Comparison of ENCODE assay signal across 17 cellular contexts in the genomic region with DNA sequence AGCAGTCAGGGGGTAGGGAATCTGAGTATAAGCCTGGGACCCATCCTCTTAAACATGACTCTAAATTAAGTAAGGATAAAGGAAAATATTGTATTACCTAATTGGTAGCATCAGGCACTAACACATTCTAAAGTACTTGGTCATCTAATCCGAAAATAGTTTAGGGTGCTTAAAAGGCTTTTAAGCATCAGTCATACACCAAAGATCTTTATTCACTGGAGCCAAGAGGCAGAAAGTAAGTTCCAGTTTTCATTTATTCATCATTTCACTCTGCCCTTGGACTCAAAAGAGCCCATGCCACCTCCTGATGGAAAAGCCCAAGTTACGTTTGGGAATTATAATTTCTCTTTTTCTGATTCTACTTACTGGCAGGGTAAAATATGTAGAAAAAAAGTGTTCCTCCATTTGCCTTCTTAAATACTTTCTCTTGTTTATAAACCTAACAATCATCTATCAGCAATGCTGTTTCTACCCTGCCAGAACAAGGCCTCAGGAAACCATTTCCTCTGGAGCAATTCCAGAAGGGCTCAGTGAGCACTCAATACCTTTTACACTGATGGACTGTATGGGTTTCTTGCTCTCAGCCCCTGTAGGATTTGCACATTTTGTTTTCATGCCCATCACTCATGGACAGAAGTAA.
DNase-seq lines count a peak whose midpoint lies in the region; ATAC-seq, FAIRE-seq and TF ChIP-seq lines count a peak whose summit lies in the region.
"Had no signal": no experiment of that assay in that cellular context is flagged by ENCODE, and none has a peak within 500 bp of the region (broad histone marks: within the 10 kb centered on the region; RNA-seq: fewer than 3 reads in every experiment).

No MANE protein-coding gene starts in this region.

- peaks cover 21% of the 10 kb centered on the region for H3F3A ChIP-seq in SK-N-SH (replicated peaks; ENCODE audit: insufficient read depth)

- no peaks in the 10 kb centered on the region for H3K9me2 ChIP-seq in SK-N-SH

- WGBS in SK-N-SH (ENCODE audit: low lambda C conversion rate): 9% methylated on average over 2 of the region's 2 CpGs

- no peak for DNase-seq in AG04450 (ENCODE audit: low read depth, low spot score)
- no peak for DNase-seq in SK-N-SH
- peak; percentile 76 for DNase-seq in fibroblast of mammary gland (ENCODE audit: low read depth)
- DNase-seq in osteocyte (ENCODE audit: extremely low spot score, unreplicated experiment): no peak
- DNase-seq in T-helper 17 cell: no peak
- no peak for DNase-seq in GM19239 (ENCODE audit: insufficient read length, low spot score)
- no peak for DNase-seq in NCI-H446 treated with DMSO at 0.1 percent for 48 hours (lab: John Stamatoyannopoulos, UW)
- no peak for DNase-seq in immature natural killer cell
- DNase-seq: ACHN; activated B cell treated with CpG ODN at 0.5 μM for 24 hours; activated T-cell treated with anti-CD3 and anti-CD28 coated beads, Interleukin-2, amount 50 U/mL, for 24 hours; NCI-H345; testis had no signal

- peak overlapping the region; percentile 50 for H3K9ac ChIP-seq in SK-N-SH

- no peaks in the 10 kb centered on the region for H3K36me3 ChIP-seq in SK-N-SH (replicated peaks in 1 of 2; ENCODE audit: control insufficient read depth in 1 of 2, insufficient read depth in 2 of 2, low read length in 1 of 2)
- H3K36me3 ChIP-seq: cardiac muscle cell had no signal

- ATAC-seq in T-helper 17 cell: no peak
- ATAC-seq: left lobe of liver had no signal

- peak in 1 of 2 experiments; percentile 44; a peak in 2 of 4 replicates for TF ChIP-seq EP300 in SK-N-SH (IDR thresholded peaks at IDR 0.05; ENCODE audit: borderline replicate concordance in 1 of 2, low read depth in 1 of 2, low read length in 1 of 2)

- no peaks in the 10 kb centered on the region for H3K27me3 ChIP-seq in AG04450 (ENCODE audit: control insufficient read depth, insufficient read depth, low read length)
- H3K27me3 ChIP-seq in SK-N-SH (ENCODE audit: insufficient read depth): no peaks in the 10 kb centered on the region
- H3K27me3 ChIP-seq: cardiac muscle cell, testis had no signal

- no peaks in the 10 kb centered on the region for H4K20me1 ChIP-seq in SK-N-SH (ENCODE audit: insufficient read depth)

- CTCF ChIA-PET in AG04450 (lab: Charles Lee): no interaction called here
- CTCF ChIA-PET in SK-N-SH (lab: Yijun Ruan, JAX): no interaction called here

- peak overlapping the region; percentile 51; the same call in 1 of the 2 replicates for H2AFZ ChIP-seq in SK-N-SH (ENCODE audit: low read depth)

- H3K4me3 Mint-ChIP-seq in osteocyte (ENCODE audit: unreplicated experiment) (no peak overlapping the region), T-helper 17 cell (no peak overlapping the region), immature natural killer cell (no peak overlapping the region)
- H3K4me3 Mint-ChIP-seq: activated B cell treated with CpG ODN at 0.5 μM for 24 hours; activated T-cell treated with anti-CD3 and anti-CD28 coated beads, Interleukin-2, amount 50 U/mL, for 24 hours had no signal

- TF ChIP-seq CTCF in AG04450 (IDR thresholded peaks at IDR 0.05; ENCODE audit: low read depth, low read length) (no peak), SK-N-SH (IDR thresholded peaks at IDR 0.05) (no peak), fibroblast of mammary gland (conservative IDR thresholded peaks at IDR 0.05; ENCODE audit: control insufficient read depth, insufficient read depth, low read depth, low read length) (no peak), osteocyte (IDR thresholded peaks at IDR 0.05) (no peak)

- no peaks in the 10 kb centered on the region for H3K79me2 ChIP-seq in SK-N-SH (ENCODE audit: insufficient read depth)

- no peak for TF ChIP-seq RAD21 in SK-N-SH (IDR thresholded peaks at IDR 0.05; ENCODE audit: low read length)

- H3K27ac ChIP-seq in AG04450 (ENCODE audit: low read depth, low read length) (peak overlapping the region; percentile 42), SK-N-SH (ENCODE audit: low read depth in 2 of 2, low read length in 1 of 2) (peak overlapping the region; percentile 78 to 81)
- H3K27ac ChIP-seq: cardiac muscle cell, HL-60, testis had no signal

- H3K27me3 Mint-ChIP-seq in osteocyte (ENCODE audit: unreplicated experiment) (no peaks in the 10 kb centered on the region), T-helper 17 cell (no peaks in the 10 kb centered on the region), immature natural killer cell (ENCODE audit: low read depth in 3 of 3) (no peaks in the 10 kb centered on the region)
- H3K27me3 Mint-ChIP-seq: activated B cell treated with CpG ODN at 0.5 μM for 24 hours; activated T-cell treated with anti-CD3 and anti-CD28 coated beads, Interleukin-2, amount 50 U/mL, for 24 hours had no signal

- H3K9me3 Mint-ChIP-seq in osteocyte (ENCODE audit: unreplicated experiment): peaks cover 13% of the 10 kb centered on the region
- peaks cover 7 to 23% (median 15%) of the 10 kb centered on the region in 6 donors for H3K9me3 Mint-ChIP-seq in immature natural killer cell

- H3K36me3 Mint-ChIP-seq in osteocyte (ENCODE audit: unreplicated experiment) (peaks cover 2% of the 10 kb centered on the region), T-helper 17 cell (ENCODE audit: low read depth) (no peaks in the 10 kb centered on the region), immature natural killer cell (no peaks in the 10 kb centered on the region)

- no peak for FAIRE-seq in GM19239 (lab: Jason Lieb, UNC)
- FAIRE-seq: GM18507 had no signal

- H3K9me3 ChIP-seq in AG04450 (ENCODE audit: control insufficient read depth, insufficient read depth, low read length) (no peaks in the 10 kb centered on the region), SK-N-SH (no peaks in the 10 kb centered on the region), T-helper 17 cell (ENCODE audit: control insufficient read depth, low read length, poor library complexity, severe bottlenecking) (no peaks in the 10 kb centered on the region)
- H3K9me3 ChIP-seq: testis had no signal

- H3K27ac Mint-ChIP-seq in osteocyte (ENCODE audit: unreplicated experiment) (peak overlapping the region; percentile 54), T-helper 17 cell (no peak overlapping the region), immature natural killer cell (no peak overlapping the region)
- H3K27ac Mint-ChIP-seq: activated B cell treated with CpG ODN at 0.5 μM for 24 hours; activated T-cell treated with anti-CD3 and anti-CD28 coated beads, Interleukin-2, amount 50 U/mL, for 24 hours had no signal

- H3K4me1 Mint-ChIP-seq in osteocyte (ENCODE audit: unreplicated experiment): peaks cover 38% of the 10 kb centered on the region
- H3K4me1 Mint-ChIP-seq in T-helper 17 cell: no peaks in the 10 kb centered on the region
- H3K4me1 Mint-ChIP-seq in immature natural killer cell: no peaks in the 10 kb centered on the region
- H3K4me1 Mint-ChIP-seq: activated B cell treated with CpG ODN at 0.5 μM for 24 hours had no signal

- H3K4me2 ChIP-seq in SK-N-SH: peak overlapping the region; percentile 48

- H3K4me1 ChIP-seq in SK-N-SH (ENCODE audit: control insufficient read depth in 1 of 2, insufficient read depth in 2 of 2, low read depth in 1 of 2, low read length in 1 of 2): peaks cover 13 to 46% of the 10 kb centered on the region in 2 experiments
- H3K4me1 ChIP-seq: testis had no signal

- H3K4me3 ChIP-seq in AG04450 (ENCODE audit: low read depth, low read length): no peak overlapping the region
- H3K4me3 ChIP-seq in SK-N-SH (ENCODE audit: low read depth in 2 of 2, low read length in 1 of 2): no peak overlapping the region
- H3K4me3 ChIP-seq in fibroblast of mammary gland (ENCODE audit: control insufficient read depth, low read depth, low read length): no peak overlapping the region
- H3K4me3 ChIP-seq: cardiac muscle cell, testis had no signal

- POLR2A ChIA-PET in AG04450 (lab: Yijun Ruan, JAX) (no interaction called here), SK-N-SH (lab: Yijun Ruan, JAX) (no interaction called here)

TF ChIP-seq in SK-N-SH, 30 proteins besides CTCF, POLR2A, EP300 and RAD21 (continues in another document):
- TF ChIP-seq EZH2phosphoT487 (IDR thresholded peaks at IDR 0.05; ENCODE audit: borderline replicate concordance, low read depth): no peak
- TF ChIP-seq, protein P1, sequence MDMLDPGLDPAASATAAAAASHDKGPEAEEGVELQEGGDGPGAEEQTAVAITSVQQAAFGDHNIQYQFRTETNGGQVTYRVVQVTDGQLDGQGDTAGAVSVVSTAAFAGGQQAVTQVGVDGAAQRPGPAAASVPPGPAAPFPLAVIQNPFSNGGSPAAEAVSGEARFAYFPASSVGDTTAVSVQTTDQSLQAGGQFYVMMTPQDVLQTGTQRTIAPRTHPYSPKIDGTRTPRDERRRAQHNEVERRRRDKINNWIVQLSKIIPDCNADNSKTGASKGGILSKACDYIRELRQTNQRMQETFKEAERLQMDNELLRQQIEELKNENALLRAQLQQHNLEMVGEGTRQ (IDR thresholded peaks at IDR 0.05; ENCODE audit: borderline replicate concordance, low read depth, low read length): no peak
- no peak; the same call in 1 of the 2 replicates for TF ChIP-seq TCF12 (IDR thresholded peaks at IDR 0.05)
- TF ChIP-seq SMC3 (IDR thresholded peaks at IDR 0.05; ENCODE audit: low read depth, low read length): no peak
- no peak for TF ChIP-seq SIN3A (IDR thresholded peaks at IDR 0.05; ENCODE audit: borderline replicate concordance, low read depth, low read length)
- TF ChIP-seq, protein P2, sequence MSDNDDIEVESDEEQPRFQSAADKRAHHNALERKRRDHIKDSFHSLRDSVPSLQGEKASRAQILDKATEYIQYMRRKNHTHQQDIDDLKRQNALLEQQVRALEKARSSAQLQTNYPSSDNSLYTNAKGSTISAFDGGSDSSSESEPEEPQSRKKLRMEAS (IDR thresholded peaks at IDR 0.05; ENCODE audit: low read depth): no peak
- TF ChIP-seq POLR2AphosphoS5 (IDR thresholded peaks at IDR 0.05; ENCODE audit: low read depth, low read length): no peak
- TF ChIP-seq FOSL2 (IDR thresholded peaks at IDR 0.05; ENCODE audit: borderline replicate concordance, low read depth): peak; percentile 38; the same call in 1 of the 2 replicates
- TF ChIP-seq, protein P3, sequence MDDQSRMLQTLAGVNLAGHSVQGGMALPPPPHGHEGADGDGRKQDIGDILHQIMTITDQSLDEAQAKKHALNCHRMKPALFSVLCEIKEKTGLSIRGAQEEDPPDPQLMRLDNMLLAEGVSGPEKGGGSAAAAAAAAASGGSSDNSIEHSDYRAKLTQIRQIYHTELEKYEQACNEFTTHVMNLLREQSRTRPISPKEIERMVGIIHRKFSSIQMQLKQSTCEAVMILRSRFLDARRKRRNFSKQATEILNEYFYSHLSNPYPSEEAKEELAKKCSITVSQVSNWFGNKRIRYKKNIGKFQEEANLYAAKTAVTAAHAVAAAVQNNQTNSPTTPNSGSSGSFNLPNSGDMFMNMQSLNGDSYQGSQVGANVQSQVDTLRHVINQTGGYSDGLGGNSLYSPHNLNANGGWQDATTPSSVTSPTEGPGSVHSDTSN (IDR thresholded peaks at IDR 0.05): no peak
- TF ChIP-seq ELF1 (IDR thresholded peaks at IDR 0.05): no peak
- no peak for TF ChIP-seq FOXJ3 (CRISPR knock-in tag; IDR thresholded peaks at IDR 0.05)
